Comparison of ENCODE assay signal across 1 cellular context in the genomic region with DNA sequence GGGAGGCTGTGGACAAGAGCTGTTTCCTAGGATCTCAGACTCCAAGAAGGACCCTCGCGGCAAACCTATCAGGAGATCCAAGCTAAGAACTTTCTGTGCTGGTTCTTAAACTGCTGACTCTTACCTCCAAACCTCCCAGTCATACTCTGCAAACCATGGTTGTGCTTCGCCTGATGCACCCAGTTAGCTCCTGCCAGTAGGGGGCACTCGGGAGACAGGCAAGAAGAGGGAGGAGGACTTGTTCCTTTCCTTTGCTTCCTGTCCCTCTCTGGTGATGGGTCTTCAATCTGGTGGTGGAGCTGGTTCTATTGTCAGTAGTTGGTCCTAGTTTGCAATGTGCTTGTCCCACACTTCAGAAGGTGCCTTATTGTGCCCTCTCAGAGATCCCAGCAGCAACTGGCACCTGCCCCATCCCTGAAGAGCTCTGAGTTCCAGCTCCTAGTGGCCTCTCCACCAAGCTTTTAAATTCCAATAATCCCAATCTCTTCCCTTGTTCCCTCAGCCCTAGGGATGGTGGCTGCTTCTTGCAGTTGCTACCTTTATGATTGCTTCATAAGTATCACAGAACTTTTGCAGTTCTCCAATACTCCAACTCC.
TF ChIP-seq lines count a peak whose summit lies in the region.

No MANE protein-coding gene starts in this region.

TF ChIP-seq in HCT116, 20 proteins besides CTCF, POLR2A, EP300 and RAD21 (continued from another document):
- no peak for TF ChIP-seq POLR2AphosphoS5 (IDR thresholded peaks at IDR 0.05; ENCODE audit: low read depth, low read length)
- TF ChIP-seq, protein P1, sequence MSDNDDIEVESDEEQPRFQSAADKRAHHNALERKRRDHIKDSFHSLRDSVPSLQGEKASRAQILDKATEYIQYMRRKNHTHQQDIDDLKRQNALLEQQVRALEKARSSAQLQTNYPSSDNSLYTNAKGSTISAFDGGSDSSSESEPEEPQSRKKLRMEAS (IDR thresholded peaks at IDR 0.05), result no peak
- no peak for TF ChIP-seq YY1 (IDR thresholded peaks at IDR 0.05; ENCODE audit: extremely low read depth, insufficient replicate concordance, low read depth, low read length)
- TF ChIP-seq, protein P2, sequence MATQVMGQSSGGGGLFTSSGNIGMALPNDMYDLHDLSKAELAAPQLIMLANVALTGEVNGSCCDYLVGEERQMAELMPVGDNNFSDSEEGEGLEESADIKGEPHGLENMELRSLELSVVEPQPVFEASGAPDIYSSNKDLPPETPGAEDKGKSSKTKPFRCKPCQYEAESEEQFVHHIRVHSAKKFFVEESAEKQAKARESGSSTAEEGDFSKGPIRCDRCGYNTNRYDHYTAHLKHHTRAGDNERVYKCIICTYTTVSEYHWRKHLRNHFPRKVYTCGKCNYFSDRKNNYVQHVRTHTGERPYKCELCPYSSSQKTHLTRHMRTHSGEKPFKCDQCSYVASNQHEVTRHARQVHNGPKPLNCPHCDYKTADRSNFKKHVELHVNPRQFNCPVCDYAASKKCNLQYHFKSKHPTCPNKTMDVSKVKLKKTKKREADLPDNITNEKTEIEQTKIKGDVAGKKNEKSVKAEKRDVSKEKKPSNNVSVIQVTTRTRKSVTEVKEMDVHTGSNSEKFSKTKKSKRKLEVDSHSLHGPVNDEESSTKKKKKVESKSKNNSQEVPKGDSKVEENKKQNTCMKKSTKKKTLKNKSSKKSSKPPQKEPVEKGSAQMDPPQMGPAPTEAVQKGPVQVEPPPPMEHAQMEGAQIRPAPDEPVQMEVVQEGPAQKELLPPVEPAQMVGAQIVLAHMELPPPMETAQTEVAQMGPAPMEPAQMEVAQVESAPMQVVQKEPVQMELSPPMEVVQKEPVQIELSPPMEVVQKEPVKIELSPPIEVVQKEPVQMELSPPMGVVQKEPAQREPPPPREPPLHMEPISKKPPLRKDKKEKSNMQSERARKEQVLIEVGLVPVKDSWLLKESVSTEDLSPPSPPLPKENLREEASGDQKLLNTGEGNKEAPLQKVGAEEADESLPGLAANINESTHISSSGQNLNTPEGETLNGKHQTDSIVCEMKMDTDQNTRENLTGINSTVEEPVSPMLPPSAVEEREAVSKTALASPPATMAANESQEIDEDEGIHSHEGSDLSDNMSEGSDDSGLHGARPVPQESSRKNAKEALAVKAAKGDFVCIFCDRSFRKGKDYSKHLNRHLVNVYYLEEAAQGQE (IDR thresholded peaks at IDR 0.05; ENCODE audit: low read depth), result no peak
- TF ChIP-seq EGR1 (IDR thresholded peaks at IDR 0.05; ENCODE audit: low read depth), result no peak
- no peak for TF ChIP-seq EZH2 (IDR thresholded peaks at IDR 0.05)
- no peak for TF ChIP-seq SIN3A (IDR thresholded peaks at IDR 0.05; ENCODE audit: low read depth)
